ENCODE assay signal across 13 cellular contexts in genomic region chr5:16737620-16738364, GRCh38.
DNase-seq lines count a peak whose midpoint lies in the region; ATAC-seq and TF ChIP-seq lines count a peak whose summit lies in the region.
"Had no signal": no experiment of that assay in that cellular context is flagged by ENCODE, and none has a peak within 500 bp of the region (broad histone marks: within the 10 kb centered on the region; RNA-seq: fewer than 3 reads in every experiment).

No MANE protein-coding gene starts in this region.

- no peaks in the 10 kb centered on the region for H3K9me3 Mint-ChIP-seq in Calu3 (ENCODE audit: low read depth, unreplicated experiment)
- H3K9me3 Mint-ChIP-seq: activated naive CD8-positive, alpha-beta T cell treated with anti-CD3 and anti-CD28 coated beads for 36 hours had no signal

- H3K79me2 ChIP-seq in PC-9 (ENCODE audit: low read depth), result 0 out of 2 replicates have a peak, but pooled peaks cover 4% of the 10 kb centered on the region
- H3K79me2 ChIP-seq in osteoblast (ENCODE audit: insufficient read depth, low read length), result peaks cover 22% of the 10 kb centered on the region

- H4K20me1 ChIP-seq in PC-9 (ENCODE audit: insufficient read depth) (no peaks in the 10 kb centered on the region), osteoblast (ENCODE audit: insufficient read depth, low read length) (no peaks in the 10 kb centered on the region)

- no peaks in the 10 kb centered on the region for H3K27me3 Mint-ChIP-seq in Calu3 (ENCODE audit: unreplicated experiment)

- H3K27ac Mint-ChIP-seq in Calu3 (ENCODE audit: unreplicated experiment), result peak overlapping the region; percentile 100
- H3K27ac Mint-ChIP-seq: activated naive CD8-positive, alpha-beta T cell treated with anti-CD3 and anti-CD28 coated beads for 36 hours; B cell had no signal

- H3K4me3 ChIP-seq in PC-9, result no peak overlapping the region
- peak overlapping the region in 1 of 2 donors; percentile 41 for H3K4me3 ChIP-seq in muscle layer of duodenum (ENCODE audit: low read depth in 1 of 2, low read length in 2 of 2)
- no peak overlapping the region for H3K4me3 ChIP-seq in osteoblast (ENCODE audit: insufficient read depth, low read length)
- H3K4me3 ChIP-seq: heart right ventricle, K562 had no signal

- H3K9me3 ChIP-seq in PC-9 (ENCODE audit: insufficient read depth, low read depth) (no peaks in the 10 kb centered on the region), muscle layer of duodenum (ENCODE audit: control insufficient read depth in 1 of 2, low read length in 2 of 2) (no peaks in the 10 kb centered on the region), osteoblast (ENCODE audit: low read depth, low read length) (no peaks in the 10 kb centered on the region)
- H3K9me3 ChIP-seq: heart right ventricle had no signal

- TF ChIP-seq CTCF in Calu3 (IDR thresholded peaks at IDR 0.05; ENCODE audit: unreplicated experiment) (no peak), PC-9 (conservative IDR thresholded peaks at IDR 0.05) (no peak), osteoblast (IDR thresholded peaks at IDR 0.05; ENCODE audit: extremely low read depth, low read depth, low read length) (no peak)

- POLR2A ChIA-PET in PC-9 (lab: Charles Lee; ENCODE audit: unreplicated experiment), result no interaction called here

- intact Hi-C loops in Calu3 (cut with micrococcal nuclease; ENCODE audit: unreplicated experiment), result loop anchor here (1.0 to 5.0 kb wide), 2 partner anchors 47 to 155 kb away; no protein-coding TSS in a partner anchor
- intact Hi-C loops in PC-9 (cut with micrococcal nuclease; ENCODE audit: unreplicated experiment), result no loop called here

- H3K27me3 ChIP-seq in PC-9 (ENCODE audit: insufficient read depth, low read depth) (no peaks in the 10 kb centered on the region), muscle layer of duodenum (ENCODE audit: low read depth, low read length) (no peaks in the 10 kb centered on the region), osteoblast (ENCODE audit: insufficient read depth, low read length) (no peaks in the 10 kb centered on the region)

- peak; percentile 17 for ATAC-seq in esophagus mucosa
- ATAC-seq in SK-N-SH treated with all-trans-retinoic acid at 6 μM for 48 hours, result no peak
- no peak for ATAC-seq in GM21423 (IDR thresholded peaks at IDR 0.05; ENCODE audit: unreplicated experiment)
- ATAC-seq: heart right ventricle, K562 had no signal

- H3K36me3 ChIP-seq in PC-9 (ENCODE audit: low read depth), result no peaks in the 10 kb centered on the region
- H3K36me3 ChIP-seq in muscle layer of duodenum (ENCODE audit: control insufficient read depth in 1 of 2, insufficient read depth in 2 of 2, low read length in 2 of 2), result no peaks in the 10 kb centered on the region
- H3K36me3 ChIP-seq in osteoblast (ENCODE audit: insufficient read depth, low read length), result peaks cover 11% of the 10 kb centered on the region

- H3K27ac ChIP-seq in PC-9 (peak overlapping the region; percentile 97), muscle layer of duodenum (ENCODE audit: low read length) (peak overlapping the region; percentile 55), osteoblast (ENCODE audit: low read depth, low read length) (no peak overlapping the region)
- H3K27ac ChIP-seq: heart right ventricle had no signal

- CTCF ChIA-PET in Calu3 (lab: Charles Lee) (interaction anchor here (0.7 to 1.4 kb wide), 2 partner anchors 20 to 440 kb away, joined by 3 to 10 read pairs; no protein-coding TSS in a partner anchor), PC-9 (lab: Charles Lee) (interaction anchor here (0.8 kb wide), 1 partner anchor 57 kb away, joined by 3 read pairs; no protein-coding TSS in a partner anchor)

- H2AFZ ChIP-seq in PC-9 (no peak overlapping the region), osteoblast (ENCODE audit: low read length) (no peak overlapping the region)

- H3K4me2 ChIP-seq in PC-9, result no peak overlapping the region
- H3K4me2 ChIP-seq in osteoblast (ENCODE audit: insufficient read depth, low read length), result no peak overlapping the region

- peaks cover 73% of the 10 kb centered on the region for H3K36me3 Mint-ChIP-seq in Calu3 (ENCODE audit: insufficient read depth, unreplicated experiment)
- H3K36me3 Mint-ChIP-seq: activated naive CD8-positive, alpha-beta T cell treated with anti-CD3 and anti-CD28 coated beads for 36 hours had no signal

- BruUV-seq in Calu3 (replicated peaks; lab: Mats Ljungman, UMichigan) (no TSS peak), PC-9 (replicated peaks; lab: Mats Ljungman, UMichigan) (no TSS peak)

- peak overlapping the region; percentile 75 for H3K4me3 Mint-ChIP-seq in Calu3 (ENCODE audit: low read depth, unreplicated experiment)
- H3K4me3 Mint-ChIP-seq: activated naive CD8-positive, alpha-beta T cell treated with anti-CD3 and anti-CD28 coated beads for 36 hours; B cell had no signal

- H3K4me1 Mint-ChIP-seq in Calu3 (ENCODE audit: low read depth, unreplicated experiment), result peaks cover 31% of the 10 kb centered on the region
- H3K4me1 Mint-ChIP-seq: activated naive CD8-positive, alpha-beta T cell treated with anti-CD3 and anti-CD28 coated beads for 36 hours; B cell had no signal

- no peaks in the 10 kb centered on the region for H3K9me2 ChIP-seq in PC-9 (ENCODE audit: insufficient read depth)

- DNase-seq in Calu3 (peak; percentile 78), PC-9 (peak in 1 of 2 experiments; percentile 16), osteoblast (ENCODE audit: insufficient read length, low spot score, missing footprints) (no peak)
- DNase-seq in activated effector memory CD4-positive, alpha-beta T cell treated with Interleukin-2 at 50 U/mL for 16 hours, result no peak
- DNase-seq: activated CD8-positive, alpha-beta memory T cell treated with anti-CD3 and anti-CD28 coated beads for 24 hours; activated naive CD8-positive, alpha-beta T cell treated with anti-CD3 and anti-CD28 coated beads for 36 hours; heart right ventricle had no signal

- H3F3A ChIP-seq in PC-9 (ENCODE audit: insufficient read depth, low read depth), result peaks cover 36% of the 10 kb centered on the region

- peaks cover 28% of the 10 kb centered on the region for H3K4me1 ChIP-seq in PC-9 (replicated peaks; ENCODE audit: insufficient read depth)
- peaks cover 0 to 4% of the 10 kb centered on the region in 2 donors for H3K4me1 ChIP-seq in muscle layer of duodenum (ENCODE audit: control insufficient read depth in 1 of 2, insufficient read depth in 2 of 2, low read length in 2 of 2)
- H3K4me1 ChIP-seq in osteoblast (ENCODE audit: insufficient read depth, low read length), result peaks cover 7% of the 10 kb centered on the region

TF ChIP-seq in SK-N-SH treated with all-trans-retinoic acid at 6 μM for 48 hours, 23 proteins besides CTCF, POLR2A, EP300 and RAD21:
- TF ChIP-seq ISL1 (CRISPR knock-in tag; IDR thresholded peaks at IDR 0.05) (no peak), ZNF8 (CRISPR knock-in tag; IDR thresholded peaks at IDR 0.05) (no peak), TOX (CRISPR knock-in tag; IDR thresholded peaks at IDR 0.05; ENCODE audit: borderline replicate concordance) (no peak), RARB (CRISPR knock-in tag; IDR thresholded peaks at IDR 0.05) (no peak), TSHZ2 (CRISPR knock-in tag; IDR thresholded peaks at IDR 0.05) (no peak)
